8 cellular contexts compared by ENCODE assay signal in the genomic region with DNA sequence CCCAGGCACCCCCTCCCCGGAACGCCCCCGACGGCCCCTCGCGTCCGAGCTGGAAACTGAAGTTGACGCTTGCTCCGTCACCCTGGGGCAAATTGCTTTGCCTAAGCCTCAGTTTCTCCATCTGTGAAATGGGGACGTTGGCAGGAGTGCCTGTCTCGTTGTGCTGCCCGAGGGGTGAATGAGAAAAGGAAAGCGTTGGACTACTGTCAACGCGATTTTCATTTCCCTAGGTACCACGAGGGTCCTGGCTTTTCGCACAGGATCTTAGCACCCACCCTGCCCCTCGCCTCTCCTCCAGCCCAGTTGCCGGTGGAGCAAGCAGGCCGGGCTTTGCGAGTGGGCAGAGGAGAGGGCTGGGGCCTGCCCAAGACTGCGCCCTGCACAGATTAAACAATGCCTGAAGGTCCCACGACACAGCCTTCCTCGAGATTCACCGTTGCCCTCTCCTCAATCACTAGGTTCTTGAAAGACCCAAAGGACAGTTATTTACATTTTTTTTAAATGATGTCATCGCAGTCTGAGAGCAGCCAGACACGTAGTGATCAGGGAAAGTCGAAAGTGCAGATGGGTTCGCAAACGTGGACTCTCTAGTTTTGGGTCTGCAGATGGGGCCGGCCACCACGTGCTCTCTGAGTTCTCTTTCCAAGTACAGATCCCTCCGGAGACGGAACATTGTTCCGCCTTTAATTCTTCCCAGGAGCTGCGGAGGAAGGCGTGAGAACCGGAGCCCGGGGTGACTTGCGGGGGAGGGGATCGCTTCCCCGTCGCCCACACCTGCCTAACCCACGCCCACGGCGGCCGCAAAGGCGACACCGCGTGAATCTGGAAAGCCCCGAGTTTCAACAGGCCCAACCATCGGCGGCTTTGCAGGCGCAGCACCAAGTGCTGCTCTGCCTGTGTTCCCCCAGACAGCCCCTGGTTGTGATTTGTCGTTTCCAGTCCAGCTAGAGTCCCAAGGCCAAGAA. TPM values are rescaled to one million over a fixed set of nuclear protein-coding genes. Genes with fewer than 3 reads are reported as not detected.
DNase-seq lines count a peak whose midpoint lies in the region; ATAC-seq and TF ChIP-seq lines count a peak whose summit lies in the region.

No MANE protein-coding gene starts in this region.

- no peaks in the 10 kb centered on the region for H3K9me3 ChIP-seq in CD8-positive, alpha-beta T cell (ENCODE audit: low read length)
- H3K9me3 ChIP-seq in IMR-90 (ENCODE audit: control insufficient read depth, insufficient read depth, low read length): no peaks in the 10 kb centered on the region; the same call in 1 of the 2 replicates
- no peaks in the 10 kb centered on the region for H3K9me3 ChIP-seq in neural progenitor cell (ENCODE audit: low read depth)
- peaks cover 3% of the 10 kb centered on the region; the same call in 1 of the 2 replicates for H3K9me3 ChIP-seq in MG63

- H3K79me1 ChIP-seq in IMR-90 (ENCODE audit: low read depth in 1 of 2, low read length in 2 of 2): no peaks in the 10 kb centered on the region; a peak in 1 of 4 replicates

- H3K9me3 Mint-ChIP-seq in CD8-positive, alpha-beta T cell: peaks cover 5% of the 10 kb centered on the region
- H3K9me3 Mint-ChIP-seq in neural progenitor cell: peaks cover 9% of the 10 kb centered on the region

- peak overlapping the region; percentile 58 for H3K18ac ChIP-seq in IMR-90 (ENCODE audit: low read depth, low read length)

- no peaks in the 10 kb centered on the region for H3K27me3 Mint-ChIP-seq in CD8-positive, alpha-beta T cell (ENCODE audit: low read depth)
- H3K27me3 Mint-ChIP-seq in neural progenitor cell (ENCODE audit: insufficient read depth, low read depth): peaks cover 15% of the 10 kb centered on the region

- H3K14ac ChIP-seq in IMR-90 (replicated peaks; ENCODE audit: low read depth, low read length): peak overlapping the region; percentile 99

- H2BK20ac ChIP-seq in IMR-90 (ENCODE audit: low read depth, low read length): peak overlapping the region; percentile 96

- TF ChIP-seq RAD21 in IMR-90 (IDR thresholded peaks at IDR 0.05; ENCODE audit: low read length): no peak

- H3K4me3 Mint-ChIP-seq in CD8-positive, alpha-beta T cell: peak overlapping the region; percentile 85
- no peak overlapping the region for H3K4me3 Mint-ChIP-seq in neural progenitor cell

- H3K4ac ChIP-seq in IMR-90 (ENCODE audit: low read depth, low read length): peak overlapping the region; percentile 99

- peaks cover 26% of the 10 kb centered on the region for H3F3A ChIP-seq in neural progenitor cell (ENCODE audit: low read depth)

- H2BK5ac ChIP-seq in IMR-90 (ENCODE audit: low read depth, low read length, poor library complexity, severe bottlenecking): peak overlapping the region; percentile 93

- dilution Hi-C loops in IMR-90 (cut with HindIII; ENCODE audit: low sequenced_read_pairs, unreplicated experiment): no loop called here

- WGBS in IMR-90 (ENCODE audit: extremely low coverage in 2 of 2, insufficient read length in 1 of 2), 2 experiments: 18% methylated on average over 25 of the region's 55 CpGs; no CpG with 5 or more reads in 1 of the 2 experiments

- no peak for TF ChIP-seq CTCF in CD8-positive, alpha-beta T cell (IDR thresholded peaks at IDR 0.05)
- TF ChIP-seq CTCF in IMR-90 (conservative IDR thresholded peaks at IDR 0.05; ENCODE audit: low read depth, low read length) (no peak), fibroblast of mammary gland (conservative IDR thresholded peaks at IDR 0.05; ENCODE audit: control insufficient read depth, insufficient read depth, low read depth, low read length) (no peak), neural progenitor cell (IDR thresholded peaks at IDR 0.05) (no peak)

- in situ Hi-C loops in IMR-90 (cut with MboI; ENCODE audit: low sequenced_read_pairs): no loop called here

- BruUV-seq in IMR-90 (replicated peaks; lab: Mats Ljungman, UMichigan): no TSS peak

- H3K4me2 ChIP-seq in IMR-90 (ENCODE audit: low read depth, low read length) (peak overlapping the region; percentile 50), neural progenitor cell (peak overlapping the region; percentile 76)

- H3K27me3 ChIP-seq in CD8-positive, alpha-beta T cell (ENCODE audit: insufficient read depth, low read length): no peaks in the 10 kb centered on the region
- H3K27me3 ChIP-seq in IMR-90 (ENCODE audit: control insufficient read depth, insufficient read depth, low read length) (0 out of 2 replicates have a peak, but pooled peaks cover 2% of the 10 kb centered on the region), neural progenitor cell (peaks cover 19% of the 10 kb centered on the region), MG63 (no peaks in the 10 kb centered on the region)

- peak overlapping the region; percentile 96 for H3K23ac ChIP-seq in IMR-90 (ENCODE audit: low read depth, low read length)

- peak overlapping the region; percentile 97 for H2AFZ ChIP-seq in IMR-90 (replicated peaks; ENCODE audit: low read length, poor library complexity)
- H2AFZ ChIP-seq in neural progenitor cell (replicated peaks): peak overlapping the region; percentile 41

- peak overlapping the region; percentile 88 for H2AK5ac ChIP-seq in IMR-90 (ENCODE audit: low read depth, low read length)

- peak overlapping the region; percentile 82 to 91 for H4K8ac ChIP-seq in IMR-90 (ENCODE audit: low read depth in 2 of 2, low read length in 2 of 2)

- peak overlapping the region; percentile 99 for H2BK120ac ChIP-seq in IMR-90 (ENCODE audit: low read depth, low read length)

- POLR2A ChIA-PET in CD8-positive, alpha-beta T cell (lab: Charles Lee): interaction anchor here (0.6 to 6.1 kb wide), 4 partner anchors 14 to 72 kb away, joined by 3 to 92 read pairs (median 6); no protein-coding TSS in a partner anchor
- POLR2A ChIA-PET in IMR-90 (lab: Charles Lee; ENCODE audit: unreplicated experiment): no interaction called here

- peak overlapping the region; percentile 67; the same call in 2 of the 3 replicates for H2BK15ac ChIP-seq in IMR-90 (ENCODE audit: low read depth, low read length)

- peaks cover 6% of the 10 kb centered on the region for H3K9me1 ChIP-seq in IMR-90 (ENCODE audit: insufficient read depth, low read length)

- ATAC-seq in CD8-positive, alpha-beta T cell: peak; percentile 74
- ATAC-seq in GM21447 (IDR thresholded peaks at IDR 0.05; ENCODE audit: unreplicated experiment) (peak; percentile 51), IMR-90 (ENCODE audit: low read depth) (peak; percentile 58)

- H3K9ac ChIP-seq in IMR-90 (ENCODE audit: low read depth, low read length) (peak overlapping the region; percentile 21; the same call in 1 of the 2 replicates), neural progenitor cell (no peak overlapping the region)

- H2AK9ac ChIP-seq in IMR-90 (replicated peaks; ENCODE audit: low read depth, low read length, poor library complexity): peak overlapping the region; percentile 97

- peak overlapping the region; percentile 95 for H4K91ac ChIP-seq in IMR-90 (ENCODE audit: insufficient read depth, low read depth, low read length)

- peaks cover 88% of the 10 kb centered on the region for H3K4me1 ChIP-seq in CD8-positive, alpha-beta T cell (ENCODE audit: insufficient read depth, low read length)
- peaks cover 23% of the 10 kb centered on the region for H3K4me1 ChIP-seq in IMR-90 (ENCODE audit: control insufficient read depth, insufficient read depth, low read length)
- peaks cover 27% of the 10 kb centered on the region for H3K4me1 ChIP-seq in neural progenitor cell

- no peaks in the 10 kb centered on the region for H3K79me2 ChIP-seq in neural progenitor cell (ENCODE audit: low read depth)

- no peak overlapping the region for H3K27ac Mint-ChIP-seq in CD8-positive, alpha-beta T cell
- H3K27ac Mint-ChIP-seq in neural progenitor cell: no peak overlapping the region

- peak overlapping the region; percentile 86 for H3K56ac ChIP-seq in IMR-90 (ENCODE audit: extremely low read depth, insufficient read depth, low read length)

- H3K36me3 ChIP-seq in CD8-positive, alpha-beta T cell (ENCODE audit: insufficient read depth, low read length): no peaks in the 10 kb centered on the region
- H3K36me3 ChIP-seq in IMR-90 (ENCODE audit: control insufficient read depth, insufficient read depth, low read length): no peaks in the 10 kb centered on the region
- no peaks in the 10 kb centered on the region for H3K36me3 ChIP-seq in neural progenitor cell
- H3K36me3 ChIP-seq in MG63: no peaks in the 10 kb centered on the region

- CTCF ChIA-PET in CD8-positive, alpha-beta T cell (lab: Charles Lee): interaction anchor here (0.7 to 3.6 kb wide), 3 partner anchors 9 to 94 kb away, joined by 4 to 23 read pairs (median 5); no protein-coding TSS in a partner anchor
- CTCF ChIA-PET in IMR-90 (lab: Yijun Ruan, JAX): no interaction called here

- peak overlapping the region; percentile 49 for H3K4me3 ChIP-seq in CD8-positive, alpha-beta T cell (ENCODE audit: low read depth, low read length)
- H3K4me3 ChIP-seq in IMR-90 (ENCODE audit: insufficient read depth, low read depth, low read length) (no peak overlapping the region; the same call in 1 of the 2 replicates), fibroblast of mammary gland (ENCODE audit: control insufficient read depth, low read depth, low read length) (peak overlapping the region; percentile 9), neural progenitor cell (peak overlapping the region; percentile 38), MG63 (no peak overlapping the region)

- no peaks in the 10 kb centered on the region for H3K36me3 Mint-ChIP-seq in CD8-positive, alpha-beta T cell
- H3K36me3 Mint-ChIP-seq in neural progenitor cell: no peaks in the 10 kb centered on the region

- 0 out of 2 replicates have a peak, but pooled peaks have one; percentile 50 for TF ChIP-seq POLR2A in IMR-90 (IDR thresholded peaks at IDR 0.05; ENCODE audit: low read depth, low read length)

- peak overlapping the region; percentile 70 for H4K5ac ChIP-seq in IMR-90 (ENCODE audit: low read depth, low read length)

- DNase-seq in CD8-positive, alpha-beta T cell: peak; percentile 84 to 97 (median 92)
- DNase-seq in IMR-90: peak; percentile 93
- peak; percentile 75 for DNase-seq in activated T-cell treated with anti-CD3 and anti-CD28 coated beads for 48 hours (ENCODE audit: low read depth)
- peak; percentile 83 for DNase-seq in fibroblast of mammary gland (ENCODE audit: low read depth)
- peak; percentile 52 for DNase-seq in neural progenitor cell (ENCODE audit: low spot score)
- DNase-seq in substantia nigra (lab: John Stamatoyannopoulos, UW): peak in 20 of 49 donors; percentile 13 to 64 (median 31)
- DNase-seq in MG63: no peak

- H4K20me1 ChIP-seq in IMR-90 (ENCODE audit: insufficient read depth, low read length) (no peaks in the 10 kb centered on the region), neural progenitor cell (ENCODE audit: low read depth) (no peaks in the 10 kb centered on the region)

- H3K4me1 Mint-ChIP-seq in CD8-positive, alpha-beta T cell (ENCODE audit: low read depth): peaks cover 47% of the 10 kb centered on the region
- H3K4me1 Mint-ChIP-seq in neural progenitor cell: peaks cover 20% of the 10 kb centered on the region

- H3K27ac ChIP-seq in CD8-positive, alpha-beta T cell (ENCODE audit: low read depth, low read length): peak overlapping the region; percentile 88
- H3K27ac ChIP-seq in IMR-90 (ENCODE audit: insufficient read depth, low read length) (peak overlapping the region; percentile 78), neural progenitor cell (no peak overlapping the region), substantia nigra (ENCODE audit: low read depth, low read length, poor library complexity, severe bottlenecking) (peak overlapping the region; percentile 59)

- intact Hi-C loops in CD8-positive, alpha-beta T cell (cut with DNase I, micrococcal nuclease): loop anchor here (1.0 to 10.0 kb wide), 4 partner anchors 22 to 1033 kb away; a partner anchor contains a TSS
- intact Hi-C loops in IMR-90 (cut with micrococcal nuclease): loop anchor here (2.0 kb wide), 1 partner anchor 31 kb away; no protein-coding TSS in a partner anchor

RNA-seq across cellular contexts. Expression of a gene that starts 54.1 kb away (rescaled TPM):
- not detected for total RNA-seq in CD8-positive, alpha-beta T cell
- total RNA-seq in IMR-90 (2012; rRNA removed): 50.3 and 55.6 TPM in 2 replicates
- polyA plus RNA-seq in IMR-90 (2012; rRNA removed): 67.4 and 95.7 TPM in 2 replicates
- 40.2 and 112 TPM in 2 replicates for polyA plus RNA-seq in IMR-90 (2012; cell fraction: cytosol; rRNA removed)
- 310 and 597 TPM in 2 replicates for polyA plus RNA-seq in IMR-90 (2012; cell fraction: nucleus; rRNA removed; ENCODE audit: low replicate concordance)
- total RNA-seq in neural progenitor cell (ENCODE audit: low replicate concordance): 70.4 and 133 TPM in 2 replicates
- 24.0 and 36.0 TPM in 2 replicates for total RNA-seq in MG63 (2014; rRNA removed; shearing (Covaris generic); ENCODE audit: low replicate concordance)

Comparison
In these comparisons a context has a peak if more than half of its experiments do, and no peak if none do; other contexts are left out.
1. H3K4me3 ChIP-seq: peak in CD8-positive, alpha-beta T cell (single experiment), fibroblast of mammary gland (single experiment) and neural progenitor cell (single experiment); none in IMR-90 (single experiment) and MG63 (single experiment).
2. RNA of a gene that starts 54.1 kb away (total RNA-seq): 70.4 to 133 TPM in neural progenitor cell, 50.3 to 55.6 TPM in IMR-90 and 24.0 to 36.0 TPM in MG63; not detected in CD8-positive, alpha-beta T cell; every median in the first group is over 10 times any median in the second.
3. Peak in every context shown above with its lines, with median percentiles within 50 percentile points of each other: ATAC-seq.